1 cellular context compared by ENCODE assay signal in the genomic region with DNA sequence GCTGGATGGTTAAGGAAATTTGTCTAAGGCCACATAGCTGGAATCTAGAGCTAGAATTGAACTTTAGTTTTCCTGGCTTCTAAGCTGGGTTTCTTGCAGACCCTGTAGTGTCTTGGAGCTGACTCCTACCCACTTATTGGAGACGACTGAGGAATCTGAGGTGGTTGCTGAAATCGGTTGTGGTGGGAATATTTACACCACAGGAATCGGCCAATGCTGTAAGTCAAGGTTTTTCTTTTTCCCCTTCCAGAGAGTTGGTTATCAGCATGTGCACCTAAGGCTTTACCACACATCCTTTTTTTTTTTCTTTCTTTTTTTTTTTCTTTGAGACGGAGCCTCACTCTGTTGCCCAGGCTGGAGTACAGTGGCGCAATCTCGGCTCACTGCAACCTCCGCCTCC.
TF ChIP-seq lines count a peak whose summit lies in the region.

No MANE protein-coding gene starts in this region.

TF ChIP-seq in H1, 55 proteins besides CTCF, POLR2A, EP300 and RAD21:
- TF ChIP-seq, protein P1, sequence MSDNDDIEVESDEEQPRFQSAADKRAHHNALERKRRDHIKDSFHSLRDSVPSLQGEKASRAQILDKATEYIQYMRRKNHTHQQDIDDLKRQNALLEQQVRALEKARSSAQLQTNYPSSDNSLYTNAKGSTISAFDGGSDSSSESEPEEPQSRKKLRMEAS (IDR thresholded peaks at IDR 0.05): no peak
- TF ChIP-seq GABPA (IDR thresholded peaks at IDR 0.05; ENCODE audit: borderline replicate concordance, insufficient read depth, low read length): no peak
- no peak for TF ChIP-seq PHF8 (conservative IDR thresholded peaks at IDR 0.05; ENCODE audit: low read depth, low read length)
- no peak for TF ChIP-seq SP2 (IDR thresholded peaks at IDR 0.05; ENCODE audit: low read length)
- no peak for TF ChIP-seq KDM1A (IDR thresholded peaks at IDR 0.05; ENCODE audit: borderline replicate concordance, low read length)
TF ChIP-seq in H1: peak in this region for 0.
